8 cellular contexts compared by ENCODE assay signal in the genomic region with DNA sequence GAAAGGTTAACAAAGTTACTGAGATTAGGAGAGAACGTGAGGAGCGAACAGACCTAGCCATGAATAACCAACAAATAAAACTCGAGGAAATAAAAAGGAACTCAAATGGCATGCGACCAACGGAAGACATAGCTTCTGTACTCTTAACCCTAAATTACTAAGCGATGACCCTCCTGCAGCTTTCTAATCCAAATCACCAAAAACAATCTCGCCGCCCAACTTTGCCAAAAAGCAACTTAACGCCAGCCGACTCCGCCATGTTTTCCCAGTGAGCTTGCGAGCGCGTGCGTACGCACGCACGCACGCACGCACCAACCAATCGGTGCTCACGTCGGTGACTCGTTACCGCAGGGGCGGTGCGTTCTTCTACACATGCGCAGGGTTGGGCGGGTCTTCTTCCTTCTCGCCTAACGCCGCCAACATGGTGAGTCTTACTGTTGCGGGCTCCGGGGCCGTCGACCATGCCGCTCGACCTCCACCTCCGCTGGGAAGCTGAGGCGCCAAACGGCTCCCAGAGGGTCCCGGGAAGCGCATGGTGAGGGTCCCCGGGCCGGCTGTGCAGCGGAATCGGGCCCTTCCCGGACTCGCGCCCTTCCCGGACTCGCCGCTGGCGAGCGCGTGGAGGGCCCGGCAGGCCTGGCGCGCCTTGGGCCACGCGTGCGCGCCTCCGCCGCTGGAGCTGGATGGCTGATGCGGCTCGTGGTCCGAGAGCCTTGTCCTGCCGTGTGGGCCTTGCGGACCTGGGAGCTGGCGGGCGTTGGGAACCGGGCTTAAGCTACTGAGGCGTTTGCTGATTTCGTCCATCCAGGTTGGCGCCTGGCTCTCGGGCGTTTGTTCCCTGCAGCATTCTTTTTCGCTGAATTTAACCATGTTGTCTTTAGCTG. TPM values are rescaled to one million over a fixed set of nuclear protein-coding genes. Genes with fewer than 3 reads are reported as not detected.
A peak's percentile ranks its signal among the peaks of the same experiment; 100 is the strongest.
DNase-seq lines count a peak whose midpoint lies in the region; ATAC-seq and TF ChIP-seq lines count a peak whose summit lies in the region.

Gene RPL14, plus strand, starts transcription at position 400 of the 884 bp plus-strand sequence. Its CDS starts 133 bp downstream, at position 533.

- peaks cover 38% of the 10 kb centered on the region for H3K4me1 Mint-ChIP-seq in neural progenitor cell

- 0 out of 2 replicates have a peak, but pooled peaks cover 3% of the 10 kb centered on the region for H3K4me1 ChIP-seq in ES-I3 (ENCODE audit: insufficient read depth, low read length)
- H3K4me1 ChIP-seq in HAP-1, result peaks cover 29% of the 10 kb centered on the region
- H3K4me1 ChIP-seq in MM.1S (ENCODE audit: low read length), result peaks cover 11% of the 10 kb centered on the region
- peaks cover 4% of the 10 kb centered on the region; the same call in 1 of the 2 replicates for H3K4me1 ChIP-seq in SJCRH30
- peaks cover 15% of the 10 kb centered on the region for H3K4me1 ChIP-seq in foreskin keratinocyte
- peaks cover 13% of the 10 kb centered on the region for H3K4me1 ChIP-seq in neural progenitor cell

- H3K9me2 ChIP-seq in MM.1S (replicated peaks; ENCODE audit: insufficient read depth, low read length), result no peaks in the 10 kb centered on the region

- TF ChIP-seq CTCF in MM.1S (IDR thresholded peaks at IDR 0.05; ENCODE audit: low read length), result no peak
- TF ChIP-seq CTCF in foreskin keratinocyte (conservative IDR thresholded peaks at IDR 0.05), result no peak
- no peak for TF ChIP-seq CTCF in neural progenitor cell (IDR thresholded peaks at IDR 0.05)

- ATAC-seq in foreskin keratinocyte, result peak; percentile 78

- peak within 1 kb of the TSS; percentile 57; the same call in 1 of the 2 replicates for H3K27ac ChIP-seq in MM.1S (ENCODE audit: low read length)
- H3K27ac ChIP-seq in SJCRH30, result peak within 1 kb of the TSS; percentile 80
- peak within 1 kb of the TSS; percentile 90 for H3K27ac ChIP-seq in foreskin keratinocyte
- peak within 1 kb of the TSS; percentile 16 for H3K27ac ChIP-seq in neural progenitor cell

- H3F3A ChIP-seq in MM.1S (ENCODE audit: insufficient read depth, low read length), result peaks cover 9% of the 10 kb centered on the region
- peaks cover 33% of the 10 kb centered on the region for H3F3A ChIP-seq in neural progenitor cell (ENCODE audit: low read depth)

- H3K27me3 Mint-ChIP-seq in neural progenitor cell (ENCODE audit: insufficient read depth, low read depth), result no peaks in the 10 kb centered on the region

- peak within 1 kb of the TSS; percentile 87 for H3K9ac ChIP-seq in ES-I3 (ENCODE audit: low read depth, low read length)
- H3K9ac ChIP-seq in MM.1S (ENCODE audit: low read length), result peak within 1 kb of the TSS; percentile 94
- peak within 1 kb of the TSS; percentile 93 for H3K9ac ChIP-seq in neural progenitor cell

- no peaks in the 10 kb centered on the region for H3K9me3 Mint-ChIP-seq in neural progenitor cell

- H3K4me2 ChIP-seq in MM.1S (ENCODE audit: low read depth, low read length) (peak within 1 kb of the TSS; percentile 85), neural progenitor cell (peak within 1 kb of the TSS; percentile 87)

- peaks cover 24% of the 10 kb centered on the region for H3K36me3 ChIP-seq in ES-I3 (ENCODE audit: insufficient read depth, low read length)
- peaks cover 45% of the 10 kb centered on the region for H3K36me3 ChIP-seq in HAP-1 (replicated peaks)
- peaks cover 9% of the 10 kb centered on the region for H3K36me3 ChIP-seq in MM.1S (replicated peaks; ENCODE audit: insufficient read depth, low read length)
- H3K36me3 ChIP-seq in SJCRH30, result peaks cover 39% of the 10 kb centered on the region
- peaks cover 14% of the 10 kb centered on the region for H3K36me3 ChIP-seq in neural progenitor cell

- H3K27me3 ChIP-seq in HAP-1 (ENCODE audit: low read depth), result no peaks in the 10 kb centered on the region; the same call in 1 of the 2 replicates
- H3K27me3 ChIP-seq in MM.1S (replicated peaks; ENCODE audit: insufficient read depth, low read length), result no peaks in the 10 kb centered on the region
- no peaks in the 10 kb centered on the region for H3K27me3 ChIP-seq in SJCRH30
- no peaks in the 10 kb centered on the region for H3K27me3 ChIP-seq in foreskin keratinocyte
- H3K27me3 ChIP-seq in neural progenitor cell, result no peaks in the 10 kb centered on the region

- H3K79me2 ChIP-seq in MM.1S (ENCODE audit: low read length) (peaks cover 30% of the 10 kb centered on the region), neural progenitor cell (ENCODE audit: low read depth) (peaks cover 42% of the 10 kb centered on the region)

- in situ Hi-C loops in HAP-1 (cut with MboI; ENCODE audit: low sequenced_read_pairs), result no loop called here

- peak within 1 kb of the TSS; percentile 96 for H3K27ac Mint-ChIP-seq in neural progenitor cell

- H4K20me1 ChIP-seq in MM.1S (ENCODE audit: insufficient read depth, low read length) (peaks cover 5% of the 10 kb centered on the region; the same call in 1 of the 2 replicates), neural progenitor cell (ENCODE audit: low read depth) (peaks cover 33% of the 10 kb centered on the region)

- H2AFZ ChIP-seq in MM.1S (ENCODE audit: low read length) (peak within 1 kb of the TSS; percentile 81), neural progenitor cell (replicated peaks) (peak within 1 kb of the TSS; percentile 75)

- H3K4me3 Mint-ChIP-seq in neural progenitor cell, result peak within 1 kb of the TSS; percentile 96

- no peaks in the 10 kb centered on the region for H3K9me3 ChIP-seq in ES-I3 (ENCODE audit: control insufficient read depth, insufficient read depth, low read length)
- no peaks in the 10 kb centered on the region for H3K9me3 ChIP-seq in HAP-1
- no peaks in the 10 kb centered on the region for H3K9me3 ChIP-seq in MM.1S (replicated peaks; ENCODE audit: insufficient read depth, low read length)
- H3K9me3 ChIP-seq in SJCRH30 (replicated peaks), result no peaks in the 10 kb centered on the region
- no peaks in the 10 kb centered on the region for H3K9me3 ChIP-seq in neural progenitor cell (ENCODE audit: low read depth)

- H3K4me3 ChIP-seq in HAP-1 (peak within 1 kb of the TSS; percentile 85), MM.1S (ENCODE audit: low read length) (peak within 1 kb of the TSS; percentile 87), SJCRH30 (peak within 1 kb of the TSS; percentile 84), neural progenitor cell (peak within 1 kb of the TSS; percentile 84)

- peak; percentile 88 to 95 for DNase-seq in HAP-1 (ENCODE audit: low spot score in 2 of 2)
- DNase-seq in MM.1S, result peak; percentile 98
- DNase-seq in SJCRH30, result peak; percentile 89 to 90
- peak; percentile 80 to 93 (median 89) for DNase-seq in activated naive CD4-positive, alpha-beta T cell (lab: John Stamatoyannopoulos, UW)
- peak; percentile 79 to 89 for DNase-seq in foreskin keratinocyte
- DNase-seq in neural progenitor cell (ENCODE audit: low spot score), result peak; percentile 98
- peak; percentile 94 for DNase-seq in stromal cell of bone marrow (ENCODE audit: low read depth)

- peaks cover 22% of the 10 kb centered on the region for H3K36me3 Mint-ChIP-seq in neural progenitor cell

RNA-seq across cellular contexts. Expression of gene RPL14, which starts in this region (rescaled TPM):
- 838 and 968 TPM in 2 replicates for total RNA-seq in SJCRH30 (2014; rRNA removed; shearing (Covaris generic))
- total RNA-seq in foreskin keratinocyte (926 and 984 TPM in 2 replicates), neural progenitor cell (ENCODE audit: low replicate concordance) (467 and 948 TPM in 2 replicates)
- polyA plus RNA-seq in foreskin keratinocyte, result 1,179 and 1,288 TPM in 2 replicates

Comparison
In these comparisons a context has a peak if more than half of its experiments do, and no peak if none do; other contexts are left out.
1. Peak in every context shown above with its lines: DNase-seq, ATAC-seq, H3K4me3 ChIP-seq and H3K27ac ChIP-seq.
2. H3K27ac ChIP-seq: peak in every context shown above with its lines; median percentile 90 in foreskin keratinocyte; 80 in SJCRH30; 57 in MM.1S; 16 in neural progenitor cell.